Comparison of ENCODE assay signal across 10 cellular contexts in genomic region chr2:38598991-38599295, GRCh38. TPM values are rescaled to one million over a fixed set of nuclear protein-coding genes. Genes with fewer than 3 reads are reported as not detected.
A peak's percentile ranks its signal among the peaks of the same experiment; 100 is the strongest.
DNase-seq lines count a peak whose midpoint lies in the region; ATAC-seq and TF ChIP-seq lines count a peak whose summit lies in the region.
"Had no signal": no experiment of that assay in that cellular context is flagged by ENCODE, and none has a peak within 500 bp of the region (broad histone marks: within the 10 kb centered on the region; RNA-seq: fewer than 3 reads in every experiment).

No MANE protein-coding gene starts in this region.

- POLR2A ChIA-PET in GM10248 (lab: Yijun Ruan, JAX), result interaction anchor here (2.2 kb wide), 1 partner anchor 152 kb away, joined by 10 read pairs; the partner anchor contains the start of gene SRSF7

- no peak for TF ChIP-seq POLR2A in NB4 (IDR thresholded peaks at IDR 0.05; ENCODE audit: extremely low read depth, insufficient read length)

- peak overlapping the region; percentile 97 for H3K27ac ChIP-seq in psoas muscle

- no peaks in the 10 kb centered on the region for H3K36me3 ChIP-seq in psoas muscle (ENCODE audit: insufficient read depth in 1 of 2, low read depth in 1 of 2)

- H3K27me3 ChIP-seq in psoas muscle (ENCODE audit: insufficient read depth in 3 of 3, low read length in 2 of 3), result no peaks in the 10 kb centered on the region

- ATAC-seq in psoas muscle (no peak), GM21515 (IDR thresholded peaks at IDR 0.05; ENCODE audit: unreplicated experiment) (no peak)
- ATAC-seq: activated CD4-positive, CD25-positive, alpha-beta regulatory T cell treated with anti-CD3 and anti-CD28 coated beads, Interleukin-2, amount 50 U/mL, for 24 hours had no signal

- H3K4me3 ChIP-seq in NB4 (ENCODE audit: low read depth, low read length) (peak overlapping the region; percentile 66), psoas muscle (peak overlapping the region; percentile 80)

- no peaks in the 10 kb centered on the region for H3K9me3 ChIP-seq in psoas muscle

- 0 to 3% (median 0%) methylated on average over 1 of the region's 1 CpG for WGBS in psoas muscle, 3 donors

- CTCF ChIA-PET in GM10248 (lab: Yijun Ruan, JAX), result interaction anchor here (1.2 to 3.8 kb wide), 8 partner anchors 8 to 348 kb away, joined by 3 to 19 read pairs (median 4); no protein-coding TSS in a partner anchor

- H3K4me1 ChIP-seq in psoas muscle, result peaks cover 56% of the 10 kb centered on the region

- intact Hi-C loops in psoas muscle (cut with DNase I), result no loop called here

- DNase-seq in NCI-H82 (lab: John Stamatoyannopoulos, UW) (peak; percentile 41), NCI-H82 treated with DMSO at 0.1 percent for 48 hours (lab: John Stamatoyannopoulos, UW; ENCODE audit: unreplicated experiment) (no peak), NB4 (ENCODE audit: low read depth) (no peak), dermis microvascular lymphatic vessel endothelial cell (ENCODE audit: low read depth in 2 of 2) (peak; percentile 21 to 37), psoas muscle (no peak), medulla oblongata (ENCODE audit: extremely low spot score) (no peak), GM10248 (ENCODE audit: extremely low spot score) (no peak)
- DNase-seq: NCI-H446 had no signal

- TF ChIP-seq CTCF in NB4 (IDR thresholded peaks at IDR 0.05; ENCODE audit: low read depth, low read length), result no peak
- no peak for TF ChIP-seq CTCF in psoas muscle (IDR thresholded peaks at IDR 0.05)
- no peak for TF ChIP-seq CTCF in GM10248 (IDR thresholded peaks at IDR 0.05; ENCODE audit: control extremely low read depth, extremely low read depth, low read depth, missing control alignments)

RNA-seq across cellular contexts. Expression of gene HNRNPLL, which starts 3.8 kb away (rescaled TPM):
- 35.6 and 37.0 TPM in 2 replicates for total RNA-seq in dermis microvascular lymphatic vessel endothelial cell
- 10 to 100 TPM; 17.8 to 22.4 (median 19.6) TPM for total RNA-seq in psoas muscle
- polyA plus RNA-seq in psoas muscle, result 10 to 100 TPM in 1 of 3 donors, 1 to 10 TPM in 2; 6.4 to 14.6 (median 6.7) TPM

Comparison
In these comparisons a context has a peak if more than half of its experiments do, and no peak if none do; other contexts are left out.
1. DNase-seq: peak in NCI-H82 (single experiment) and dermis microvascular lymphatic vessel endothelial cell (2 of 2); none in NCI-H82 treated with DMSO at 0.1 percent for 48 hours (single experiment), NB4 (single experiment), psoas muscle (0 of 2), medulla oblongata (single experiment) and GM10248 (single experiment).